ENCODE assay signal across 10 cellular contexts in genomic region chr5:145854651-145855258, GRCh38. TPM values are rescaled to one million over a fixed set of nuclear protein-coding genes. Genes with fewer than 3 reads are reported as not detected.
DNase-seq lines count a peak whose midpoint lies in the region; ATAC-seq and TF ChIP-seq lines count a peak whose summit lies in the region.
"Had no signal": no experiment of that assay in that cellular context is flagged by ENCODE, and none has a peak within 500 bp of the region (broad histone marks: within the 10 kb centered on the region; RNA-seq: fewer than 3 reads in every experiment).

No MANE protein-coding gene starts in this region.

- peak; percentile 43 for TF ChIP-seq POLR2A in transverse colon (IDR thresholded peaks at IDR 0.05)

- peak; percentile 75 for TF ChIP-seq EP300 in transverse colon (IDR thresholded peaks at IDR 0.05; ENCODE audit: low read depth)

- no peaks in the 10 kb centered on the region for H3K36me3 ChIP-seq in RWPE2 (ENCODE audit: low read depth)
- no peaks in the 10 kb centered on the region for H3K36me3 ChIP-seq in transverse colon
- H3K36me3 ChIP-seq: prostate gland had no signal

- WGBS in transverse colon (ENCODE audit: low coverage in 1 of 2), 2 donors: 58% methylated on average over 2 of the region's 2 CpGs; no CpG with 5 or more reads in 1 of the 2 donors

- no peak overlapping the region for H3K27ac Mint-ChIP-seq in activated T-cell treated with anti-CD3 and anti-CD28 coated beads, Interleukin-2, amount 50 U/mL, for 72 hours
- H3K27ac Mint-ChIP-seq: activated CD4-positive, alpha-beta T cell treated with anti-CD3 and anti-CD28 coated beads, Interleukin-2, amount 10 ng/mL, durations not matched to agents 7 days and 5 days had no signal

- H3K4me1 Mint-ChIP-seq in activated T-cell treated with anti-CD3 and anti-CD28 coated beads, Interleukin-2, amount 50 U/mL, for 72 hours (ENCODE audit: low read depth): peaks cover 8% of the 10 kb centered on the region

- H3K9me3 ChIP-seq in RWPE2 (ENCODE audit: severe bottlenecking) (no peaks in the 10 kb centered on the region), transverse colon (no peaks in the 10 kb centered on the region)
- H3K9me3 ChIP-seq: prostate gland had no signal

- H3K4me1 ChIP-seq in RWPE2 (ENCODE audit: insufficient read depth, poor library complexity, severe bottlenecking) (peaks cover 10% of the 10 kb centered on the region), transverse colon (peaks cover 0 to 32% (median 21%) of the 10 kb centered on the region in 4 donors)
- H3K4me1 ChIP-seq: prostate gland had no signal

- H3K27ac ChIP-seq in RWPE2 (ENCODE audit: poor library complexity, severe bottlenecking) (no peak overlapping the region), transverse colon (peak overlapping the region; percentile 80 to 83 (median 82))
- H3K27ac ChIP-seq: KMS-11, prostate gland had no signal

- ATAC-seq in RWPE2 (ENCODE audit: low read depth) (peak; percentile 95), HG02610 (IDR thresholded peaks at IDR 0.05; ENCODE audit: unreplicated experiment) (no peak), GM18517 (IDR thresholded peaks at IDR 0.05; ENCODE audit: unreplicated experiment) (no peak)
- ATAC-seq in activated T-cell treated with anti-CD3 and anti-CD28 coated beads, Interleukin-2, amount 50 U/mL, for 72 hours (replicated peaks in 1 of 2): no peak

- no peak overlapping the region for H3K4me3 Mint-ChIP-seq in activated T-cell treated with anti-CD3 and anti-CD28 coated beads, Interleukin-2, amount 50 U/mL, for 72 hours
- H3K4me3 Mint-ChIP-seq: activated CD4-positive, alpha-beta T cell treated with anti-CD3 and anti-CD28 coated beads, Interleukin-2, amount 10 ng/mL, durations not matched to agents 7 days and 5 days had no signal

- H3K27me3 ChIP-seq in RWPE2 (ENCODE audit: insufficient read depth, poor library complexity, severe bottlenecking): no peaks in the 10 kb centered on the region
- no peaks in the 10 kb centered on the region for H3K27me3 ChIP-seq in transverse colon

- H3K27me3 Mint-ChIP-seq in activated T-cell treated with anti-CD3 and anti-CD28 coated beads, Interleukin-2, amount 50 U/mL, for 72 hours (ENCODE audit: low read depth): peaks cover 5% of the 10 kb centered on the region

- intact Hi-C loops in transverse colon (cut with DNase I; ENCODE audit: low total_unique reads): no loop called here

- no peaks in the 10 kb centered on the region for H3K36me3 Mint-ChIP-seq in activated T-cell treated with anti-CD3 and anti-CD28 coated beads, Interleukin-2, amount 50 U/mL, for 72 hours (ENCODE audit: insufficient read depth in 2 of 2)

- H3K9me3 Mint-ChIP-seq in activated T-cell treated with anti-CD3 and anti-CD28 coated beads, Interleukin-2, amount 50 U/mL, for 72 hours: no peaks in the 10 kb centered on the region
- H3K9me3 Mint-ChIP-seq: activated CD4-positive, alpha-beta T cell treated with anti-CD3 and anti-CD28 coated beads, Interleukin-2, amount 10 ng/mL, durations not matched to agents 7 days and 5 days had no signal

- DNase-seq in HT1080 (ENCODE audit: low read depth): peak; percentile 90
- no peak for DNase-seq in RWPE2 (ENCODE audit: low spot score)
- DNase-seq in fibroblast of the conjunctiva (ENCODE audit: low read depth): peak; percentile 35
- DNase-seq in transverse colon: peak; percentile 78
- DNase-seq in activated T-cell treated with anti-CD3 and anti-CD28 coated beads, Interleukin-2, amount 50 U/mL, for 72 hours: no peak
- DNase-seq: activated CD4-positive, alpha-beta T cell treated with anti-CD3 and anti-CD28 coated beads, Interleukin-2, amount 10 ng/mL, durations not matched to agents 7 days and 5 days had no signal

- H3K4me3 ChIP-seq in RWPE2 (ENCODE audit: severe bottlenecking): no peak overlapping the region
- no peak overlapping the region for H3K4me3 ChIP-seq in transverse colon
- H3K4me3 ChIP-seq: prostate gland had no signal

- in situ Hi-C loops in transverse colon (cut with MboI; ENCODE audit: low pct_ligation_motif_present in 1 of 4, low pct_unique_long_range_greater_than_20kb in 1 of 4, low sequenced_read_pairs in 3 of 4): no loop called here

- TF ChIP-seq CTCF in RWPE2 (IDR thresholded peaks at IDR 0.05; ENCODE audit: poor library complexity, severe bottlenecking) (no peak), transverse colon (IDR thresholded peaks at IDR 0.05) (no peak)

RNA-seq across cellular contexts. Expression of gene GRXCR2, which starts 18.1 kb away (rescaled TPM):
- not detected in 2 replicates for total RNA-seq in HT1080 (2014; rRNA removed; shearing (Covaris generic))
- not detected in 2 replicates for polyA plus RNA-seq in HT1080 (2015; cell fraction: cytosol; rRNA removed)
- polyA plus RNA-seq in HT1080 (2015; cell fraction: nucleus; rRNA removed): not detected in 2 replicates
- total RNA-seq in transverse colon: not detected
- not detected for total RNA-seq in activated T-cell treated with anti-CD3 and anti-CD28 coated beads, Interleukin-2, amount 50 U/mL, for 72 hours
- total RNA-seq: activated CD4-positive, alpha-beta T cell treated with anti-CD3 and anti-CD28 coated beads, Interleukin-2, amount 10 ng/mL, durations not matched to agents 7 days and 5 days; prostate gland had no signal

RNA-seq across cellular contexts. Expression of gene PRELID2, which starts 19.6 kb away (rescaled TPM):
- 7.6 and 13.9 TPM in 2 replicates for total RNA-seq in HT1080 (2014; rRNA removed; shearing (Covaris generic))
- 7.2 and 9.0 TPM in 2 replicates for polyA plus RNA-seq in HT1080 (2015; cell fraction: cytosol; rRNA removed)
- polyA plus RNA-seq in HT1080 (2015; cell fraction: nucleus; rRNA removed): 2.3 and 3.5 TPM in 2 replicates
- total RNA-seq in transverse colon: 100 to 1,000 TPM in 2 of 4 donors, 10 to 100 TPM in 2; 23.9 to 143 (median 106) TPM
- total RNA-seq in activated T-cell treated with anti-CD3 and anti-CD28 coated beads, Interleukin-2, amount 50 U/mL, for 72 hours: 1 to 10 TPM; 2.3 to 4.6 TPM

Comparison
In these comparisons a context has a peak if more than half of its experiments do, and no peak if none do; other contexts are left out.
1. DNase-seq: peak in HT1080 (single experiment), fibroblast of the conjunctiva (single experiment) and transverse colon (single experiment); none in RWPE2 (single experiment) and activated T-cell treated with anti-CD3 and anti-CD28 coated beads, Interleukin-2, amount 50 U/mL, for 72 hours (0 of 2).